ENCODE assay signal across 16 cellular contexts in genomic region chr2:20309001-20309400, GRCh38. TPM values are rescaled to one million over a fixed set of nuclear protein-coding genes. Genes with fewer than 3 reads are reported as not detected.
DNase-seq lines count a peak whose midpoint lies in the region; ATAC-seq, FAIRE-seq and TF ChIP-seq lines count a peak whose summit lies in the region.
"Had no signal": no experiment of that assay in that cellular context is flagged by ENCODE, and none has a peak within 500 bp of the region (broad histone marks: within the 10 kb centered on the region; RNA-seq: fewer than 3 reads in every experiment).

No MANE protein-coding gene starts in this region.

- FAIRE-seq in H54 (lab: Jason Lieb, UNC): peak; percentile 66
- FAIRE-seq: A549, GM12878, GM18507, HepG2, HTR-8/SVneo had no signal

- no peak overlapping the region for H3K4me3 Mint-ChIP-seq in natural killer cell
- no peak overlapping the region for H3K4me3 Mint-ChIP-seq in natural killer cell treated with Interleukin-12 subunit alpha and Interleukin-12 subunit beta and Interleukin-15 and Interleukin-18, amount 100 ng/mL, for 72 hours
- H3K4me3 Mint-ChIP-seq in central memory CD8-positive, alpha-beta T cell: no peak overlapping the region
- H3K4me3 Mint-ChIP-seq: CD14-positive monocyte, GM23338 had no signal

- intact Hi-C loops in natural killer cell (cut with micrococcal nuclease): no loop called here
- intact Hi-C loops in psoas muscle (cut with DNase I): loop anchor here in 1 of 2 donors (10.0 kb wide), 1 partner anchor 54 kb away; no protein-coding TSS in a partner anchor

- no peaks in the 10 kb centered on the region for H3K4me1 ChIP-seq in psoas muscle
- H3K4me1 ChIP-seq: A549, HAP-1 had no signal

- H3K27me3 ChIP-seq in psoas muscle (ENCODE audit: insufficient read depth in 3 of 3, low read length in 2 of 3): no peaks in the 10 kb centered on the region

- H3K9me3 Mint-ChIP-seq in natural killer cell: no peaks in the 10 kb centered on the region
- H3K9me3 Mint-ChIP-seq in natural killer cell treated with Interleukin-12 subunit alpha and Interleukin-12 subunit beta and Interleukin-15 and Interleukin-18, amount 100 ng/mL, for 72 hours: no peaks in the 10 kb centered on the region
- no peaks in the 10 kb centered on the region for H3K9me3 Mint-ChIP-seq in central memory CD8-positive, alpha-beta T cell
- H3K9me3 Mint-ChIP-seq: CD14-positive monocyte, GM23338 had no signal

- H3K27ac Mint-ChIP-seq in natural killer cell: peak overlapping the region; percentile 29 to 50
- no peak overlapping the region for H3K27ac Mint-ChIP-seq in natural killer cell treated with Interleukin-12 subunit alpha and Interleukin-12 subunit beta and Interleukin-15 and Interleukin-18, amount 100 ng/mL, for 72 hours
- peak overlapping the region; percentile 13 for H3K27ac Mint-ChIP-seq in central memory CD8-positive, alpha-beta T cell (ENCODE audit: low read depth)
- H3K27ac Mint-ChIP-seq: GM23338 had no signal

- peaks cover 4 to 76% of the 10 kb centered on the region in 2 donors for H3K36me3 ChIP-seq in psoas muscle (ENCODE audit: insufficient read depth in 1 of 2, low read depth in 1 of 2)

- H3K27me3 Mint-ChIP-seq in natural killer cell (ENCODE audit: low read depth in 2 of 2): no peaks in the 10 kb centered on the region
- H3K27me3 Mint-ChIP-seq in natural killer cell treated with Interleukin-12 subunit alpha and Interleukin-12 subunit beta and Interleukin-15 and Interleukin-18, amount 100 ng/mL, for 72 hours: no peaks in the 10 kb centered on the region
- H3K27me3 Mint-ChIP-seq in central memory CD8-positive, alpha-beta T cell: no peaks in the 10 kb centered on the region

- no peak for TF ChIP-seq POLR2A in H54 (IDR thresholded peaks at IDR 0.05; ENCODE audit: low read depth, low read length)

- ATAC-seq in natural killer cell (no peak), GM19395 (IDR thresholded peaks at IDR 0.05; ENCODE audit: unreplicated experiment) (no peak), psoas muscle (no peak)
- ATAC-seq in natural killer cell treated with Interleukin-12 subunit alpha and Interleukin-12 subunit beta and Interleukin-15 and Interleukin-18, amount 100 ng/mL, for 72 hours: no peak
- ATAC-seq in central memory CD8-positive, alpha-beta T cell (replicated peaks; ENCODE audit: extremely low read depth, poor library complexity, severe bottlenecking): no peak
- ATAC-seq: A549, GM12878, GM23338, HepG2 had no signal

- WGBS in psoas muscle, 3 donors: 94 to 100% (median 98%) methylated on average over 2 of the region's 2 CpGs

- H3K4me1 Mint-ChIP-seq in natural killer cell: peaks cover 13 to 19% of the 10 kb centered on the region in 2 donors
- peaks cover 8 to 14% of the 10 kb centered on the region in 2 donors for H3K4me1 Mint-ChIP-seq in natural killer cell treated with Interleukin-12 subunit alpha and Interleukin-12 subunit beta and Interleukin-15 and Interleukin-18, amount 100 ng/mL, for 72 hours (ENCODE audit: low read depth in 2 of 2)
- H3K4me1 Mint-ChIP-seq in central memory CD8-positive, alpha-beta T cell: peaks cover 13% of the 10 kb centered on the region
- H3K4me1 Mint-ChIP-seq: CD14-positive monocyte had no signal

- TF ChIP-seq CTCF in natural killer cell (IDR thresholded peaks at IDR 0.05) (no peak), psoas muscle (IDR thresholded peaks at IDR 0.05) (no peak)

- no peaks in the 10 kb centered on the region for H3K36me3 Mint-ChIP-seq in natural killer cell
- H3K36me3 Mint-ChIP-seq in natural killer cell treated with Interleukin-12 subunit alpha and Interleukin-12 subunit beta and Interleukin-15 and Interleukin-18, amount 100 ng/mL, for 72 hours: peaks cover 4% of the 10 kb centered on the region
- peaks cover 63% of the 10 kb centered on the region for H3K36me3 Mint-ChIP-seq in central memory CD8-positive, alpha-beta T cell (ENCODE audit: insufficient read depth)

- no peaks in the 10 kb centered on the region for H3K9me3 ChIP-seq in psoas muscle
- H3K9me3 ChIP-seq: A549, HAP-1 had no signal

- no peak overlapping the region for H3K4me3 ChIP-seq in psoas muscle
- H3K4me3 ChIP-seq: A549, GM12878, GM23338, HAP-1 had no signal

- no peak overlapping the region for H3K27ac ChIP-seq in psoas muscle
- H3K27ac ChIP-seq: A549 had no signal

- DNase-seq in natural killer cell (no peak), H54 (ENCODE audit: insufficient read length, low spot score) (no peak), psoas muscle (no peak), NCI-H345 (lab: John Stamatoyannopoulos, UW) (no peak)
- no peak for DNase-seq in natural killer cell treated with Interleukin-12 subunit alpha and Interleukin-12 subunit beta and Interleukin-15 and Interleukin-18, amount 100 ng/mL, for 72 hours (ENCODE audit: low spot score)
- no peak for DNase-seq in central memory CD8-positive, alpha-beta T cell (ENCODE audit: low spot score in 2 of 2)
- DNase-seq: DMS79 had no signal

RNA-seq across cellular contexts. Expression of gene PUM2, which starts 41.6 kb away (rescaled TPM):
- 100 to 1,000 TPM; 115 to 157 (median 130) TPM for total RNA-seq in natural killer cell
- total RNA-seq in natural killer cell treated with Interleukin-12 subunit alpha and Interleukin-12 subunit beta and Interleukin-15 and Interleukin-18, amount 100 ng/mL, for 72 hours: 100 to 1,000 TPM; 107 to 144 TPM
- 10 to 100 TPM; 37.3 to 61.7 (median 48.6) TPM for total RNA-seq in psoas muscle
- 10 to 100 TPM; 13.0 to 50.5 (median 20.4) TPM for polyA plus RNA-seq in psoas muscle

Comparison
In these comparisons a context has a peak if more than half of its experiments do, and no peak if none do; other contexts are left out.
1. H3K27ac Mint-ChIP-seq: peak in natural killer cell (2 of 2) and central memory CD8-positive, alpha-beta T cell (single experiment); none in natural killer cell treated with Interleukin-12 subunit alpha and Interleukin-12 subunit beta and Interleukin-15 and Interleukin-18, amount 100 ng/mL, for 72 hours (0 of 2).